ENCODE assay signal across 18 cellular contexts in genomic region chr18:24263078-24263477, GRCh38.
DNase-seq lines count a peak whose midpoint lies in the region; ATAC-seq, FAIRE-seq and TF ChIP-seq lines count a peak whose summit lies in the region.
"Had no signal": no experiment of that assay in that cellular context is flagged by ENCODE, and none has a peak within 500 bp of the region (broad histone marks: within the 10 kb centered on the region; RNA-seq: fewer than 3 reads in every experiment).

No MANE protein-coding gene starts in this region.

- H3K79me1 ChIP-seq in H9 (ENCODE audit: insufficient read depth, low read depth, low read length, poor library complexity, severe bottlenecking): no peaks in the 10 kb centered on the region

- H3K9me3 Mint-ChIP-seq in H9: no peaks in the 10 kb centered on the region

- peaks cover 0 to 7% (median 3%) of the 10 kb centered on the region in 3 experiments; a peak in 4 of 7 replicates for H3K36me3 Mint-ChIP-seq in H9 (ENCODE audit: insufficient read depth in 1 of 3, low read depth in 3 of 3)

- H3K18ac ChIP-seq in H9 (ENCODE audit: insufficient read length, low read depth, low read length): no peak overlapping the region

- H3K56ac ChIP-seq in H9 (ENCODE audit: insufficient read length, low read depth, low read length): no peak overlapping the region

- no peak overlapping the region for H3K4ac ChIP-seq in H9 (ENCODE audit: low read depth, low read length)

- H2BK120ac ChIP-seq in H9 (ENCODE audit: low read depth, low read length, poor library complexity, severe bottlenecking): no peak overlapping the region

- no TSS peak for BruUV-seq in HepG2 (replicated peaks; lab: Mats Ljungman, UMichigan)

- ATAC-seq in psoas muscle (no peak), HepG2 (no peak)

- H2BK20ac ChIP-seq in H9 (ENCODE audit: low read depth, low read length, poor library complexity, severe bottlenecking): no peak overlapping the region

- no peak overlapping the region for H3K14ac ChIP-seq in H9 (ENCODE audit: insufficient read depth, low read length)

- no peak overlapping the region for H3K23ac ChIP-seq in H9 (ENCODE audit: insufficient read length, low read depth, low read length)

- H3T11ph ChIP-seq in H9 (ENCODE audit: low read length): no peak overlapping the region

- no peak overlapping the region for H4K8ac ChIP-seq in H9 (replicated peaks; ENCODE audit: insufficient read length, low read depth, low read length)

- peaks cover 2% of the 10 kb centered on the region for H4K20me1 ChIP-seq in H9 (ENCODE audit: control insufficient read depth, insufficient read depth, insufficient read length)
- no peaks in the 10 kb centered on the region for H4K20me1 ChIP-seq in HepG2 (ENCODE audit: insufficient read depth, low read length)
- H4K20me1 ChIP-seq: BLaER1 treated with 17β-estradiol and CSF1 and Interleukin-3, amounts not matched to agents 10 nM and 100 nM had no signal

- no peak overlapping the region for H3K4me3 Mint-ChIP-seq in H9
- H3K4me3 Mint-ChIP-seq: CD8-positive, alpha-beta memory T cell had no signal

- H2BK5ac ChIP-seq in H9 (ENCODE audit: insufficient read length, low read length): no peak overlapping the region

- no peak overlapping the region for H2BK15ac ChIP-seq in H9 (ENCODE audit: low read depth, low read length)

- H3K4me1 Mint-ChIP-seq in H9: peaks cover 14 to 31% of the 10 kb centered on the region in 2 experiments
- H3K4me1 Mint-ChIP-seq: CD8-positive, alpha-beta memory T cell had no signal

- intact Hi-C loops in dorsolateral prefrontal cortex (cut with DNase I) (loop anchor here in 1 of 2 donors (5.0 kb wide), 1 partner anchor 46 kb away; no protein-coding TSS in a partner anchor), psoas muscle (cut with DNase I) (no loop called here), HepG2 (cut with micrococcal nuclease; ENCODE audit: unreplicated experiment) (no loop called here)

- DNase-seq in H9 (no peak), dorsolateral prefrontal cortex (no peak), psoas muscle (no peak), superior temporal gyrus (ENCODE audit: extremely low spot score) (peak; percentile 67), NCI-H1436 treated with DMSO at 0.1 percent for 48 hours (lab: John Stamatoyannopoulos, UW) (no peak), activated gamma-delta T cell (lab: John Stamatoyannopoulos, UW) (no peak), HepG2 (ENCODE audit: low spot score) (no peak)
- DNase-seq: CD8-positive, alpha-beta memory T cell; DMS79 treated with DMSO at 0.1 percent for 48 hours; MV-4-11; NCI-H1417; NCI-H2029; NCI-H2171; NCI-H69; Peyer's patch had no signal

- no peaks in the 10 kb centered on the region for H3K23me2 ChIP-seq in H9 (ENCODE audit: insufficient read length, low read depth, low read length, poor library complexity, severe bottlenecking)

- H3K4me2 ChIP-seq in H9 (ENCODE audit: insufficient read depth, insufficient read length, low read length) (no peak overlapping the region), HepG2 (ENCODE audit: low read depth, low read length) (no peak overlapping the region)
- H3K4me2 ChIP-seq: BLaER1 treated with 17β-estradiol and CSF1 and Interleukin-3, amounts not matched to agents 10 nM and 100 nM; KMS-11 had no signal

- TF ChIP-seq RAD21 in HepG2 (CRISPR knock-in tag; IDR thresholded peaks at IDR 0.05): no peak

- H3K27ac Mint-ChIP-seq in H9: 0 out of 7 replicates have a peak overlapping the region, but pooled peaks of 2 of the 3 experiments have one; percentile 34 to 38
- H3K27ac Mint-ChIP-seq: CD8-positive, alpha-beta memory T cell had no signal

- H3K79me2 ChIP-seq in H9 (ENCODE audit: insufficient read depth, low read length): peaks cover 3% of the 10 kb centered on the region; the same call in 1 of the 2 replicates
- no peaks in the 10 kb centered on the region for H3K79me2 ChIP-seq in HepG2 (ENCODE audit: insufficient read depth, low read length)

- H2AFZ ChIP-seq in H9 (ENCODE audit: low read length) (no peak overlapping the region), HepG2 (ENCODE audit: low read length) (no peak overlapping the region)

- H3K4me3 ChIP-seq in dorsolateral prefrontal cortex: peak overlapping the region in 1 of 59 donors; percentile 33
- peak overlapping the region; percentile 6 for H3K4me3 ChIP-seq in psoas muscle
- no peak overlapping the region for H3K4me3 ChIP-seq in HepG2 (replicated peaks in 1 of 3; ENCODE audit: insufficient read depth in 1 of 3, low read depth in 2 of 3, low read length in 3 of 3)
- H3K4me3 ChIP-seq: BLaER1 treated with 17β-estradiol and CSF1 and Interleukin-3, amounts not matched to agents 10 nM and 100 nM; Peyer's patch had no signal

- WGBS in H9 (ENCODE audit: extremely low coverage, insufficient read length, low lambda C conversion rate): no CpG with 5 or more reads among the region's 2 CpGs
- 68 to 82% (median 68%) methylated on average over 2 of the region's 2 CpGs for WGBS in psoas muscle, 3 donors
- WGBS in HepG2 (ENCODE audit: low lambda C conversion rate): 36% methylated on average over 2 of the region's 2 CpGs

- H3K4me1 ChIP-seq in H9 (ENCODE audit: insufficient read depth, low read length) (peaks cover 12% of the 10 kb centered on the region; the same call in 1 of the 2 replicates), psoas muscle (peaks cover 34% of the 10 kb centered on the region), HepG2 (ENCODE audit: insufficient read depth, low read length) (no peaks in the 10 kb centered on the region)

- H2BK12ac ChIP-seq in H9 (ENCODE audit: insufficient read length, low read depth, low read length): no peak overlapping the region

- H3K27ac ChIP-seq in H9 (ENCODE audit: insufficient read length, low read depth, low read length): no peak overlapping the region
- peak overlapping the region in 58 of 59 donors; percentile 7 to 99 (median 84) for H3K27ac ChIP-seq in dorsolateral prefrontal cortex
- peak overlapping the region; percentile 58 for H3K27ac ChIP-seq in psoas muscle
- no peak overlapping the region for H3K27ac ChIP-seq in HepG2 (ENCODE audit: extremely low read length, insufficient read depth, low read length)
- H3K27ac ChIP-seq: BLaER1 treated with 17β-estradiol and CSF1 and Interleukin-3, amounts not matched to agents 10 nM and 100 nM; KMS-11 had no signal

- no peaks in the 10 kb centered on the region for H3K27me3 ChIP-seq in H9 (ENCODE audit: insufficient read depth, low read length)
- no peaks in the 10 kb centered on the region for H3K27me3 ChIP-seq in dorsolateral prefrontal cortex
- no peaks in the 10 kb centered on the region for H3K27me3 ChIP-seq in psoas muscle (ENCODE audit: insufficient read depth in 3 of 3, low read length in 2 of 3)
- peaks cover 0 to 2% of the 10 kb centered on the region in 2 experiments; a peak in 2 of 5 replicates for H3K27me3 ChIP-seq in HepG2 (ENCODE audit: control insufficient read depth in 1 of 2, insufficient read depth in 2 of 2, low read length in 2 of 2)
- H3K27me3 ChIP-seq: BLaER1 treated with 17β-estradiol and CSF1 and Interleukin-3, amounts not matched to agents 10 nM and 100 nM; Peyer's patch had no signal

- CTCF ChIA-PET in HepG2 (lab: Yijun Ruan, JAX; ENCODE audit: low intra/inter-chr PET ratio, low total read pairs): no interaction called here

- POLR2A ChIA-PET in HepG2 (lab: Yijun Ruan, JAX): no interaction called here

- H3K9me3 ChIP-seq in H9 (ENCODE audit: control insufficient read depth, low read depth, low read length) (no peaks in the 10 kb centered on the region), psoas muscle (peaks cover 6% of the 10 kb centered on the region), HepG2 (ENCODE audit: low read length) (no peaks in the 10 kb centered on the region)
- H3K9me3 ChIP-seq: Peyer's patch had no signal

- in situ Hi-C loops in HepG2 (cut with HindIII; ENCODE audit: extremely low pct_ligation_motif_present, low pct_unique_long_range_greater_than_20kb): no loop called here

- TF ChIP-seq EP300 in HepG2 (IDR thresholded peaks at IDR 0.05; ENCODE audit: low read depth in 2 of 2, low read length in 2 of 2) (no peak), HepG2 (CRISPR knock-in tag; IDR thresholded peaks at IDR 0.05; ENCODE audit: borderline replicate concordance) (no peak)

- H2AK5ac ChIP-seq in H9 (ENCODE audit: insufficient read length, low read length): no peak overlapping the region

- H3K9ac ChIP-seq in H9 (ENCODE audit: extremely low read depth, insufficient read length, low read length) (no peak overlapping the region), HepG2 (ENCODE audit: insufficient read depth, low read depth, low read length) (no peak overlapping the region)
- H3K9ac ChIP-seq: BLaER1 treated with 17β-estradiol and CSF1 and Interleukin-3, amounts not matched to agents 10 nM and 100 nM; KMS-11 had no signal

- H4K5ac ChIP-seq in H9 (ENCODE audit: insufficient read length, low read depth, low read length): no peak overlapping the region

- no peaks in the 10 kb centered on the region for H3K27me3 Mint-ChIP-seq in H9 (ENCODE audit: low read depth)

- no peak for FAIRE-seq in HepG2 (lab: Jason Lieb, UNC)
- FAIRE-seq: H54 had no signal

- H3K36me3 ChIP-seq in psoas muscle (ENCODE audit: insufficient read depth in 1 of 2, low read depth in 1 of 2) (no peaks in the 10 kb centered on the region), HepG2 (replicated peaks in 1 of 2; ENCODE audit: control insufficient read depth in 1 of 2, insufficient read depth in 2 of 2, low read length in 2 of 2) (no peaks in the 10 kb centered on the region)
- H3K36me3 ChIP-seq: Peyer's patch had no signal

- H4K91ac ChIP-seq in H9 (ENCODE audit: insufficient read length, low read depth, low read length): no peak overlapping the region

- TF ChIP-seq POLR2A in HepG2 (IDR thresholded peaks at IDR 0.05; ENCODE audit: insufficient read depth in 1 of 2, low read depth in 2 of 2, low read length in 2 of 2): no peak

- TF ChIP-seq CTCF in H9 (conservative IDR thresholded peaks at IDR 0.05): no peak
- no peak for TF ChIP-seq CTCF in dorsolateral prefrontal cortex (IDR thresholded peaks at IDR 0.05 in 54 of 56, conservative IDR thresholded peaks at IDR 0.05 in 2 of 56; ENCODE audit: low read depth in 1 of 56, partially characterized antibody in 56 of 56)
- TF ChIP-seq CTCF in psoas muscle (IDR thresholded peaks at IDR 0.05): no peak
- no peak for TF ChIP-seq CTCF in HepG2 (CRISPR knock-in tag; IDR thresholded peaks at IDR 0.05)

TF ChIP-seq in HepG2, 621 proteins besides CTCF, POLR2A, EP300 and RAD21 (continues in another document):
- TF ChIP-seq ZNF788 (CRISPR knock-in tag; IDR thresholded peaks at IDR 0.05; ENCODE audit: borderline replicate concordance): no peak
- TF ChIP-seq ZNF383 (CRISPR knock-in tag; IDR thresholded peaks at IDR 0.05; ENCODE audit: borderline replicate concordance): no peak
- TF ChIP-seq ZNF839 (CRISPR knock-in tag; IDR thresholded peaks at IDR 0.05; ENCODE audit: borderline replicate concordance): no peak

Comparison
In these comparisons a context has a peak if more than half of its experiments do, and no peak if none do; other contexts are left out.
1. H3K27ac ChIP-seq: peak in dorsolateral prefrontal cortex (58 of 59) and psoas muscle (single experiment); none in H9 (single experiment) and HepG2 (single experiment).